9 cellular contexts compared by ENCODE assay signal in genomic region chr4:103498161-103499070, GRCh38.
A peak's percentile ranks its signal among the peaks of the same experiment; 100 is the strongest.
DNase-seq lines count a peak whose midpoint lies in the region; ATAC-seq, FAIRE-seq and TF ChIP-seq lines count a peak whose summit lies in the region.
"Had no signal": no experiment of that assay in that cellular context is flagged by ENCODE, and none has a peak within 500 bp of the region (broad histone marks: within the 10 kb centered on the region; RNA-seq: fewer than 3 reads in every experiment).

No MANE protein-coding gene starts in this region.

- H4K91ac ChIP-seq in IMR-90 (ENCODE audit: insufficient read depth, low read depth, low read length), result no peak overlapping the region

- no peaks in the 10 kb centered on the region for H3K79me1 ChIP-seq in IMR-90 (ENCODE audit: low read depth in 1 of 2, low read length in 2 of 2)

- CTCF ChIA-PET in IMR-90 (lab: Yijun Ruan, JAX), result no interaction called here

- H3K79me2 ChIP-seq in keratinocyte (ENCODE audit: control insufficient read depth, insufficient read depth, low read length), result no peaks in the 10 kb centered on the region

- H3K9ac ChIP-seq in IMR-90 (ENCODE audit: low read depth, low read length) (no peak overlapping the region), keratinocyte (ENCODE audit: control insufficient read depth, extremely low read depth, insufficient read depth, low read length) (no peak overlapping the region)

- H4K20me1 ChIP-seq in IMR-90 (ENCODE audit: insufficient read depth, low read length) (no peaks in the 10 kb centered on the region), keratinocyte (ENCODE audit: control insufficient read depth, extremely low read depth, insufficient read depth, low read length) (no peaks in the 10 kb centered on the region)

- TF ChIP-seq POLR2A in H54 (IDR thresholded peaks at IDR 0.05; ENCODE audit: low read depth, low read length) (no peak), IMR-90 (IDR thresholded peaks at IDR 0.05; ENCODE audit: low read depth, low read length) (no peak)

- no peaks in the 10 kb centered on the region for H3K36me3 ChIP-seq in IMR-90 (ENCODE audit: control insufficient read depth, insufficient read depth, low read length)
- H3K36me3 ChIP-seq in keratinocyte (ENCODE audit: control insufficient read depth in 2 of 2, extremely low read depth in 1 of 2, insufficient read depth in 2 of 2, low read length in 2 of 2), result no peaks in the 10 kb centered on the region

- WGBS in IMR-90 (ENCODE audit: extremely low coverage in 2 of 2, insufficient read length in 1 of 2), 2 experiments, result 20% methylated on average over 1 of the region's 8 CpGs; no CpG with 5 or more reads in 1 of the 2 experiments

- H3K18ac ChIP-seq in IMR-90 (ENCODE audit: low read depth, low read length), result no peak overlapping the region

- no peak overlapping the region for H3K4ac ChIP-seq in IMR-90 (ENCODE audit: low read depth, low read length)

- ATAC-seq in GM18520 (IDR thresholded peaks at IDR 0.05; ENCODE audit: unreplicated experiment), result peak; percentile 87
- no peak for ATAC-seq in IMR-90 (ENCODE audit: low read depth)
- no peak for ATAC-seq in naive thymus-derived CD8-positive, alpha-beta T cell

- no peaks in the 10 kb centered on the region for H3K4me1 Mint-ChIP-seq in naive thymus-derived CD8-positive, alpha-beta T cell
- H3K4me1 Mint-ChIP-seq: naive B cell had no signal

- no peak overlapping the region for H2BK5ac ChIP-seq in IMR-90 (ENCODE audit: low read depth, low read length, poor library complexity, severe bottlenecking)

- DNase-seq in H54 (ENCODE audit: insufficient read length, low spot score) (peak; percentile 3), IMR-90 (peak; percentile 4), keratinocyte (ENCODE audit: low read depth, low spot score) (no peak), middle frontal gyrus (ENCODE audit: extremely low spot score, low spot score) (no peak), D721Med (ENCODE audit: insufficient read length, low spot score) (no peak), NCI-H2081 (lab: John Stamatoyannopoulos, UW) (no peak)
- no peak for DNase-seq in naive thymus-derived CD8-positive, alpha-beta T cell
- DNase-seq: naive B cell had no signal

- H4K5ac ChIP-seq in IMR-90 (ENCODE audit: low read depth, low read length), result no peak overlapping the region

- H3K4me3 Mint-ChIP-seq in naive thymus-derived CD8-positive, alpha-beta T cell, result no peak overlapping the region
- H3K4me3 Mint-ChIP-seq: naive B cell had no signal

- in situ Hi-C loops in IMR-90 (cut with MboI; ENCODE audit: low sequenced_read_pairs), result no loop called here

- no peak overlapping the region for H3K27ac Mint-ChIP-seq in naive thymus-derived CD8-positive, alpha-beta T cell
- H3K27ac Mint-ChIP-seq: naive B cell had no signal

- no peak overlapping the region for H2BK15ac ChIP-seq in IMR-90 (ENCODE audit: low read depth, low read length)

- no TSS peak for BruUV-seq in IMR-90 (replicated peaks; lab: Mats Ljungman, UMichigan)

- H3K27me3 Mint-ChIP-seq in naive thymus-derived CD8-positive, alpha-beta T cell, result peaks cover 0 to 4% (median 0%) of the 10 kb centered on the region in 5 donors
- H3K27me3 Mint-ChIP-seq: naive B cell had no signal

- no peak overlapping the region for H3K4me3 ChIP-seq in IMR-90 (ENCODE audit: insufficient read depth, low read depth, low read length)
- no peak overlapping the region for H3K4me3 ChIP-seq in keratinocyte (ENCODE audit: control insufficient read depth in 2 of 3, extremely low read depth in 1 of 3, insufficient read depth in 2 of 3, low read depth in 1 of 3, low read length in 3 of 3)

- POLR2A ChIA-PET in IMR-90 (lab: Charles Lee; ENCODE audit: unreplicated experiment), result no interaction called here
- POLR2A ChIA-PET in naive thymus-derived CD8-positive, alpha-beta T cell (lab: Charles Lee), result no interaction called here

- intact Hi-C loops in IMR-90 (cut with micrococcal nuclease), result no loop called here

- no peak overlapping the region for H3K14ac ChIP-seq in IMR-90 (replicated peaks; ENCODE audit: low read depth, low read length)

- peaks cover 0 to 5% (median 1%) of the 10 kb centered on the region in 9 donors for H3K9me3 Mint-ChIP-seq in naive thymus-derived CD8-positive, alpha-beta T cell

- H3K23ac ChIP-seq in IMR-90 (ENCODE audit: low read depth, low read length), result no peak overlapping the region

- no peak overlapping the region for H2AK5ac ChIP-seq in IMR-90 (ENCODE audit: low read depth, low read length)

- no peaks in the 10 kb centered on the region for H3K27me3 ChIP-seq in IMR-90 (ENCODE audit: control insufficient read depth, insufficient read depth, low read length)
- no peaks in the 10 kb centered on the region for H3K27me3 ChIP-seq in keratinocyte (ENCODE audit: control insufficient read depth, extremely low read depth, insufficient read depth, low read length)

- dilution Hi-C loops in IMR-90 (cut with HindIII; ENCODE audit: low sequenced_read_pairs, unreplicated experiment) (no loop called here), keratinocyte (cut with MboI; ENCODE audit: extremely low pct_ligation_motif_present, low sequenced_read_pairs) (no loop called here)

- H3K4me2 ChIP-seq in IMR-90 (ENCODE audit: low read depth, low read length) (no peak overlapping the region), keratinocyte (ENCODE audit: control insufficient read depth, extremely low read depth, insufficient read depth, low read depth, low read length) (peak overlapping the region; percentile 26)

- H3K9me3 ChIP-seq in IMR-90 (ENCODE audit: control insufficient read depth, insufficient read depth, low read length) (peaks cover 15% of the 10 kb centered on the region), keratinocyte (ENCODE audit: control insufficient read depth, low read depth, low read length) (no peaks in the 10 kb centered on the region)

- TF ChIP-seq RAD21 in IMR-90 (IDR thresholded peaks at IDR 0.05; ENCODE audit: low read length), result no peak

- no peak overlapping the region for H4K8ac ChIP-seq in IMR-90 (ENCODE audit: low read depth in 2 of 2, low read length in 2 of 2)

- H2AK9ac ChIP-seq in IMR-90 (replicated peaks; ENCODE audit: low read depth, low read length, poor library complexity), result no peak overlapping the region

- H3K27ac ChIP-seq in IMR-90 (ENCODE audit: insufficient read depth, low read length), result no peak overlapping the region
- peak overlapping the region; percentile 24 for H3K27ac ChIP-seq in keratinocyte (ENCODE audit: control insufficient read depth, insufficient read depth, low read length)

- H3K4me1 ChIP-seq in IMR-90 (ENCODE audit: control insufficient read depth, insufficient read depth, low read length), result no peaks in the 10 kb centered on the region
- H3K4me1 ChIP-seq in keratinocyte (ENCODE audit: control insufficient read depth, extremely low read depth, insufficient read depth, low read length), result peaks cover 12% of the 10 kb centered on the region

- H2BK20ac ChIP-seq in IMR-90 (ENCODE audit: low read depth, low read length), result no peak overlapping the region

- FAIRE-seq in H54 (lab: Jason Lieb, UNC) (no peak), keratinocyte (lab: Jason Lieb, UNC) (peak; percentile 26), D721Med (lab: Jason Lieb, UNC) (no peak)

- H2AFZ ChIP-seq in IMR-90 (replicated peaks; ENCODE audit: low read length, poor library complexity) (no peak overlapping the region), keratinocyte (ENCODE audit: control insufficient read depth, low read length) (no peak overlapping the region)

- H3K9me1 ChIP-seq in IMR-90 (ENCODE audit: insufficient read depth, low read length) (no peaks in the 10 kb centered on the region), keratinocyte (ENCODE audit: control insufficient read depth, extremely low read depth, insufficient read depth, low read length) (no peaks in the 10 kb centered on the region)

- no peak overlapping the region for H3K56ac ChIP-seq in IMR-90 (ENCODE audit: extremely low read depth, insufficient read depth, low read length)

- TF ChIP-seq CTCF in IMR-90 (conservative IDR thresholded peaks at IDR 0.05; ENCODE audit: low read depth, low read length), result no peak
- TF ChIP-seq CTCF in keratinocyte (optimal IDR thresholded peaks at IDR 0.05 in 1 of 3, IDR thresholded peaks at IDR 0.05 in 1 of 3, conservative IDR thresholded peaks at IDR 0.05 in 1 of 3; ENCODE audit: extremely low read depth in 1 of 3, insufficient read depth in 2 of 3, low read length in 3 of 3), result no peak
- no peak for TF ChIP-seq CTCF in D721Med (IDR thresholded peaks at IDR 0.05; ENCODE audit: insufficient read depth, missing control alignments)

- H2BK120ac ChIP-seq in IMR-90 (ENCODE audit: low read depth, low read length), result no peak overlapping the region

- H3K36me3 Mint-ChIP-seq in naive thymus-derived CD8-positive, alpha-beta T cell, result no peaks in the 10 kb centered on the region
- H3K36me3 Mint-ChIP-seq: naive B cell had no signal

TF ChIP-seq in IMR-90, 13 proteins besides CTCF, POLR2A, EP300 and RAD21:
- no peak for TF ChIP-seq MAZ (IDR thresholded peaks at IDR 0.05; ENCODE audit: borderline replicate concordance, low read depth, low read length)
- TF ChIP-seq CHD1 (IDR thresholded peaks at IDR 0.05; ENCODE audit: low read depth, low read length), result no peak
- TF ChIP-seq FOS (IDR thresholded peaks at IDR 0.05; ENCODE audit: low read depth, low read length), result 0 out of 2 replicates have a peak, but pooled peaks have one; percentile 10

Comparison
In these comparisons a context has a peak if more than half of its experiments do, and no peak if none do; other contexts are left out.
1. DNase-seq: peak in H54 (single experiment) and IMR-90 (single experiment); none in keratinocyte (single experiment), middle frontal gyrus (single experiment), naive thymus-derived CD8-positive, alpha-beta T cell (0 of 10), D721Med (single experiment) and NCI-H2081 (0 of 2).